Comparison of ENCODE assay signal across 1 cellular context in genomic region chr1:172646653-172647052, GRCh38.
TF ChIP-seq lines count a peak whose summit lies in the region.

No MANE protein-coding gene starts in this region.

TF ChIP-seq in K562, 482 proteins besides CTCF, POLR2A, EP300 and RAD21:
- TF ChIP-seq CBFA2T3 (IDR thresholded peaks at IDR 0.05) (0 out of 2 replicates have a peak, but pooled peaks have one; percentile 36), ETV1 (tag; conservative IDR thresholded peaks at IDR 0.05; ENCODE audit: low read depth) (0 out of 2 replicates have a peak, but pooled peaks have one; percentile 13), ZNF140 (CRISPR knock-in tag; IDR thresholded peaks at IDR 0.05) (no peak)
- TF ChIP-seq, protein P1, sequence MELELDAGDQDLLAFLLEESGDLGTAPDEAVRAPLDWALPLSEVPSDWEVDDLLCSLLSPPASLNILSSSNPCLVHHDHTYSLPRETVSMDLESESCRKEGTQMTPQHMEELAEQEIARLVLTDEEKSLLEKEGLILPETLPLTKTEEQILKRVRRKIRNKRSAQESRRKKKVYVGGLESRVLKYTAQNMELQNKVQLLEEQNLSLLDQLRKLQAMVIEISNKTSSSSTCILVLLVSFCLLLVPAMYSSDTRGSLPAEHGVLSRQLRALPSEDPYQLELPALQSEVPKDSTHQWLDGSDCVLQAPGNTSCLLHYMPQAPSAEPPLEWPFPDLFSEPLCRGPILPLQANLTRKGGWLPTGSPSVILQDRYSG (tag; conservative IDR thresholded peaks at IDR 0.05; ENCODE audit: low read depth) = 0 out of 2 replicates have a peak, but pooled peaks have one; percentile 22
